Comparison of ENCODE assay signal across 19 cellular contexts in the genomic region with DNA sequence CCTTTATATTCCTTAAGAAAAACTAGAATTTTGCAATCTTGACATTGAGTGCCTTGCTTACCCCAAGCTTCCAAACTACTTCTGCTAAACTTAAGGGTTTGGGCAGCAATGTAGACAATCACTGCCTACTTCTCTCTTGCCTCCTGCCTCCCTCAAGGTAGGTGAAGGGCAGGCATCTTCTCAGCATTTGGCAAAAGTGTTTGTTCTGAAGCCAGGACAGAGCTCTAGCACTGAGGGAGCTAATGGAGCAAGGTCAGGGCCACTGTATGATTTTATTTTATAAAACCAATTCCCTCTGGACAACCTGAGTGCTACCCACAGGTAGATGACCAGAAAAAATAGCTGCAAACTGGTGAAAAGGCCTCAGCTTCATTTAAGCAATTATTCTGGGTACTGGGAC.
A peak's percentile ranks its signal among the peaks of the same experiment; 100 is the strongest.
DNase-seq lines count a peak whose midpoint lies in the region; ATAC-seq and TF ChIP-seq lines count a peak whose summit lies in the region.
"Had no signal": no experiment of that assay in that cellular context is flagged by ENCODE, and none has a peak within 500 bp of the region (broad histone marks: within the 10 kb centered on the region; RNA-seq: fewer than 3 reads in every experiment).

No MANE protein-coding gene starts in this region.

- no peaks in the 10 kb centered on the region for H3K9me3 Mint-ChIP-seq in activated T-cell treated with anti-CD3 and anti-CD28 coated beads, Interleukin-2, amount 50 U/mL, for 24 hours
- H3K9me3 Mint-ChIP-seq: CD4-positive, CD25-positive, alpha-beta regulatory T cell had no signal

- H3K27ac Mint-ChIP-seq in activated T-cell treated with anti-CD3 and anti-CD28 coated beads, Interleukin-2, amount 50 U/mL, for 24 hours, result no peak overlapping the region
- H3K27ac Mint-ChIP-seq: CD4-positive, CD25-positive, alpha-beta regulatory T cell had no signal

- peaks cover 78% of the 10 kb centered on the region for H3K4me1 ChIP-seq in cardiac muscle cell (ENCODE audit: low read depth)
- H3K4me1 ChIP-seq in right atrium auricular region, result no peaks in the 10 kb centered on the region
- H3K4me1 ChIP-seq in right lobe of liver, result peaks cover 0 to 41% (median 17%) of the 10 kb centered on the region in 4 donors

- no peak overlapping the region for H3K4me3 Mint-ChIP-seq in activated T-cell treated with anti-CD3 and anti-CD28 coated beads, Interleukin-2, amount 50 U/mL, for 24 hours
- H3K4me3 Mint-ChIP-seq: CD4-positive, CD25-positive, alpha-beta regulatory T cell had no signal

- DNase-seq in cardiac muscle cell (ENCODE audit: low read depth in 1 of 2, low spot score in 1 of 2) (no peak), right atrium auricular region (ENCODE audit: low spot score) (no peak), WERI-Rb-1 (no peak), right lobe of liver (no peak), COLO829 (ENCODE audit: low spot score) (no peak), SW480 (ENCODE audit: low spot score) (no peak)
- no peak for DNase-seq in activated T-cell treated with anti-CD3 and anti-CD28 coated beads, Interleukin-2, amount 50 U/mL, for 24 hours
- DNase-seq: CD4-positive, CD25-positive, alpha-beta regulatory T cell; COR-L47; DND-41; MM.1S; NCI-H1694; NCI-H2081 treated with DMSO at 0.1 percent for 48 hours; NCI-H2171 treated with DMSO at 0.1 percent for 48 hours; NCI-H526; SIG-M5; SK-N-SH had no signal

- no peak for TF ChIP-seq CTCF in cardiac muscle cell (IDR thresholded peaks at IDR 0.05; ENCODE audit: low read depth, low read length)
- no peak for TF ChIP-seq CTCF in right atrium auricular region (IDR thresholded peaks at IDR 0.05)
- TF ChIP-seq CTCF in WERI-Rb-1 (IDR thresholded peaks at IDR 0.05; ENCODE audit: low read depth, low read length), result no peak
- TF ChIP-seq CTCF in right lobe of liver (IDR thresholded peaks at IDR 0.05), result no peak

- peaks cover 53% of the 10 kb centered on the region for H3K27me3 Mint-ChIP-seq in activated T-cell treated with anti-CD3 and anti-CD28 coated beads, Interleukin-2, amount 50 U/mL, for 24 hours
- H3K27me3 Mint-ChIP-seq: CD4-positive, CD25-positive, alpha-beta regulatory T cell had no signal

- H3K36me3 ChIP-seq in cardiac muscle cell, result no peaks in the 10 kb centered on the region
- no peaks in the 10 kb centered on the region for H3K36me3 ChIP-seq in right atrium auricular region
- no peaks in the 10 kb centered on the region for H3K36me3 ChIP-seq in WERI-Rb-1
- H3K36me3 ChIP-seq in right lobe of liver, result no peaks in the 10 kb centered on the region

- H3K27ac ChIP-seq in cardiac muscle cell, result peak overlapping the region; percentile 61
- H3K27ac ChIP-seq in right atrium auricular region, result no peak overlapping the region
- peak overlapping the region; percentile 86 for H3K27ac ChIP-seq in WERI-Rb-1
- H3K27ac ChIP-seq in right lobe of liver, result peak overlapping the region in 2 of 3 donors; percentile 72 to 83
- H3K27ac ChIP-seq: RWPE1 had no signal

- H3K4me1 Mint-ChIP-seq in activated T-cell treated with anti-CD3 and anti-CD28 coated beads, Interleukin-2, amount 50 U/mL, for 24 hours (ENCODE audit: low read depth), result no peaks in the 10 kb centered on the region
- H3K4me1 Mint-ChIP-seq: CD4-positive, CD25-positive, alpha-beta regulatory T cell had no signal

- peak in 2 of 4 donors; percentile 37 to 54 for ATAC-seq in right lobe of liver
- ATAC-seq: K562 had no signal

- intact Hi-C loops in right lobe of liver (cut with DNase I), result no loop called here

- no peaks in the 10 kb centered on the region for H3K36me3 Mint-ChIP-seq in activated T-cell treated with anti-CD3 and anti-CD28 coated beads, Interleukin-2, amount 50 U/mL, for 24 hours (ENCODE audit: low read depth)
- H3K36me3 Mint-ChIP-seq: CD4-positive, CD25-positive, alpha-beta regulatory T cell had no signal

- H3K27me3 ChIP-seq in cardiac muscle cell (no peaks in the 10 kb centered on the region), right atrium auricular region (no peaks in the 10 kb centered on the region), WERI-Rb-1 (ENCODE audit: insufficient read depth, low read depth, severe bottlenecking) (no peaks in the 10 kb centered on the region), right lobe of liver (no peaks in the 10 kb centered on the region)

- H3K9me3 ChIP-seq in cardiac muscle cell (ENCODE audit: low read depth), result no peaks in the 10 kb centered on the region
- no peaks in the 10 kb centered on the region for H3K9me3 ChIP-seq in right atrium auricular region
- H3K9me3 ChIP-seq in WERI-Rb-1 (ENCODE audit: severe bottlenecking), result no peaks in the 10 kb centered on the region
- no peaks in the 10 kb centered on the region for H3K9me3 ChIP-seq in right lobe of liver
- H3K9me3 ChIP-seq: SK-N-SH had no signal

- H3K4me3 ChIP-seq in cardiac muscle cell (no peak overlapping the region), right atrium auricular region (no peak overlapping the region), WERI-Rb-1 (ENCODE audit: low read depth, low read length) (no peak overlapping the region), right lobe of liver (no peak overlapping the region)
- H3K4me3 ChIP-seq: K562 had no signal

- no peak for TF ChIP-seq POLR2A in right lobe of liver (IDR thresholded peaks at IDR 0.05)

Comparison
In these comparisons a context has a peak if more than half of its experiments do, and no peak if none do; other contexts are left out.
1. H3K27ac ChIP-seq: peak in cardiac muscle cell (single experiment), WERI-Rb-1 (single experiment) and right lobe of liver (2 of 3); none in right atrium auricular region (0 of 2).